In genomic region chr17:19238167-19238505, GRCh38 we compare ENCODE assay signal across 8 cellular contexts. TPM values are rescaled to one million over a fixed set of nuclear protein-coding genes. Genes with fewer than 3 reads are reported as not detected.
DNase-seq lines count a peak whose midpoint lies in the region; ATAC-seq and TF ChIP-seq lines count a peak whose summit lies in the region.

No MANE protein-coding gene starts in this region.

- ATAC-seq in HG03039 (IDR thresholded peaks at IDR 0.05; ENCODE audit: unreplicated experiment) (no peak), GM21367 (IDR thresholded peaks at IDR 0.05; ENCODE audit: unreplicated experiment) (no peak)

- intact Hi-C loops in breast epithelium (cut with DNase I; ENCODE audit: low total_unique reads), result no loop called here

- no peak for TF ChIP-seq CTCF in breast epithelium (IDR thresholded peaks at IDR 0.05)

- H3K27ac ChIP-seq in breast epithelium, result peak overlapping the region; percentile 90 to 92

- no peaks in the 10 kb centered on the region for H3K36me3 ChIP-seq in breast epithelium

- H3K4me3 ChIP-seq in breast epithelium, result peak overlapping the region; percentile 87 to 100 (median 97)

- H3K27me3 ChIP-seq in breast epithelium, result no peaks in the 10 kb centered on the region

- no peak for TF ChIP-seq POLR2A in breast epithelium (IDR thresholded peaks at IDR 0.05)

- peaks cover 0 to 13% of the 10 kb centered on the region in 2 donors for H3K4me1 ChIP-seq in breast epithelium

- no peaks in the 10 kb centered on the region for H3K9me3 ChIP-seq in breast epithelium

- DNase-seq in NCI-H1436 (lab: John Stamatoyannopoulos, UW), result peak; percentile 42
- DNase-seq in NCI-H1436 treated with DMSO at 0.1 percent for 48 hours (lab: John Stamatoyannopoulos, UW), result no peak
- peak; percentile 21 for DNase-seq in NCI-H748 treated with DMSO at 0.1 percent for 48 hours (lab: John Stamatoyannopoulos, UW)
- DNase-seq in breast epithelium (ENCODE audit: low spot score in 2 of 2), result peak in 1 of 2 donors; percentile 54
- DNase-seq in kidney tubule cell (ENCODE audit: low spot score), result peak; percentile 41
- DNase-seq in stimulated activated CD8-positive, alpha-beta memory T cell treated with anti-CD3 and anti-CD28 coated beads, Interleukin-4, amount 100 ng/mL, for 48 hours, result peak; percentile 28

RNA-seq across cellular contexts. Expression of gene EPN2, which starts 1.0 kb away (rescaled TPM):
- 10 to 100 TPM; 26.6 to 36.7 (median 30.6) TPM for total RNA-seq in breast epithelium
